Comparison of ENCODE assay signal across 18 cellular contexts in genomic region chr11:75462117-75462653, GRCh38.
"Had no signal": no experiment of that assay in that cellular context is flagged by ENCODE, and none has a peak within 500 bp of the region (broad histone marks: within the 10 kb centered on the region; RNA-seq: fewer than 3 reads in every experiment).

No MANE protein-coding gene starts in this region.

- H3K27ac Mint-ChIP-seq: activated B cell treated with CpG ODN at 0.5 μM for 24 hours; activated CD8-positive, alpha-beta T cell treated with anti-CD3 and anti-CD28 coated beads for 36 hours; activated naive CD4-positive, alpha-beta T cell treated with anti-CD3 and anti-CD28 coated beads, Interleukin-2, amount 50 U/mL, for 72 hours; activated T-cell treated with anti-CD3 and anti-CD28 coated beads, Interleukin-2, amount 50 U/mL, for 72 hours; nephron progenitor cell; stimulated activated naive CD8-positive, alpha-beta T cell treated with anti-CD3 and anti-CD28 coated beads, Interleukin-15, Interleukin-2, amounts not matched to agents 100 ng/mL and 50 ng/mL, for 24 hours had no signal

- H3K9me3 ChIP-seq: psoas muscle, right lobe of liver, suprapubic skin had no signal

- H3K27me3 ChIP-seq: right lobe of liver, suprapubic skin had no signal

- H3K4me3 ChIP-seq: psoas muscle, right lobe of liver, smooth muscle cell, suprapubic skin had no signal

- H3K36me3 Mint-ChIP-seq: activated naive CD4-positive, alpha-beta T cell treated with anti-CD3 and anti-CD28 coated beads, Interleukin-2, amount 50 U/mL, for 72 hours; type B pancreatic cell had no signal

- H3K27me3 Mint-ChIP-seq: activated B cell treated with CpG ODN at 0.5 μM for 24 hours; activated CD8-positive, alpha-beta T cell treated with anti-CD3 and anti-CD28 coated beads for 36 hours; stimulated activated naive CD8-positive, alpha-beta T cell treated with anti-CD3 and anti-CD28 coated beads, Interleukin-15, Interleukin-2, amounts not matched to agents 100 ng/mL and 50 ng/mL, for 24 hours; T-helper 17 cell; type B pancreatic cell had no signal

- ATAC-seq: activated CD8-positive, alpha-beta T cell treated with anti-CD3 and anti-CD28 coated beads for 36 hours; activated naive CD4-positive, alpha-beta T cell treated with anti-CD3 and anti-CD28 coated beads, Interleukin-2, amount 50 U/mL, for 72 hours; activated T-cell treated with anti-CD3 and anti-CD28 coated beads, Interleukin-2, amount 50 U/mL, for 72 hours; left ventricle myocardium superior; T-helper 17 cell had no signal

- H3K4me2 ChIP-seq: smooth muscle cell had no signal

- DNase-seq: activated B cell treated with CpG ODN at 0.5 μM for 24 hours; activated CD4-positive, alpha-beta T cell treated with anti-CD3 and anti-CD28 coated beads for 48 hours; activated CD8-positive, alpha-beta T cell treated with anti-CD3 and anti-CD28 coated beads for 36 hours; activated gamma-delta T cell; activated T-cell treated with anti-CD3 and anti-CD28 coated beads, Interleukin-2, amount 50 U/mL, for 72 hours; amygdala; cerebellar nuclear complex; left ventricle myocardium superior; mesenchymal stem cell; nephron progenitor cell; psoas muscle; right lobe of liver; T-helper 17 cell had no signal

- H3K9me3 Mint-ChIP-seq: activated B cell treated with CpG ODN at 0.5 μM for 24 hours; activated CD8-positive, alpha-beta T cell treated with anti-CD3 and anti-CD28 coated beads for 36 hours; activated naive CD4-positive, alpha-beta T cell treated with anti-CD3 and anti-CD28 coated beads, Interleukin-2, amount 50 U/mL, for 72 hours; activated T-cell treated with anti-CD3 and anti-CD28 coated beads, Interleukin-2, amount 50 U/mL, for 72 hours; nephron progenitor cell; stimulated activated naive CD8-positive, alpha-beta T cell treated with anti-CD3 and anti-CD28 coated beads, Interleukin-15, Interleukin-2, amounts not matched to agents 100 ng/mL and 50 ng/mL, for 24 hours; type B pancreatic cell had no signal

- H3K27ac ChIP-seq: psoas muscle, right lobe of liver, suprapubic skin had no signal

- H3K4me3 Mint-ChIP-seq: activated B cell treated with CpG ODN at 0.5 μM for 24 hours; activated CD8-positive, alpha-beta T cell treated with anti-CD3 and anti-CD28 coated beads for 36 hours; activated T-cell treated with anti-CD3 and anti-CD28 coated beads, Interleukin-2, amount 50 U/mL, for 72 hours; nephron progenitor cell; stimulated activated naive CD8-positive, alpha-beta T cell treated with anti-CD3 and anti-CD28 coated beads, Interleukin-15, Interleukin-2, amounts not matched to agents 100 ng/mL and 50 ng/mL, for 24 hours; T-helper 17 cell; type B pancreatic cell had no signal

- H3K36me3 ChIP-seq: right lobe of liver, suprapubic skin had no signal

- H3K4me1 ChIP-seq: psoas muscle, right lobe of liver had no signal
